Comparison of ENCODE assay signal across 10 cellular contexts in genomic region chr3:177596822-177597271, GRCh38.
DNase-seq lines count a peak whose midpoint lies in the region; ATAC-seq and TF ChIP-seq lines count a peak whose summit lies in the region.
"Had no signal": no experiment of that assay in that cellular context is flagged by ENCODE, and none has a peak within 500 bp of the region (broad histone marks: within the 10 kb centered on the region; RNA-seq: fewer than 3 reads in every experiment).

No MANE protein-coding gene starts in this region.

- H3K27ac ChIP-seq in angular gyrus (ENCODE audit: low read depth, low read length) (peak overlapping the region; percentile 8), right lobe of liver (peak overlapping the region; percentile 45 to 47 (median 46)), aorta (ENCODE audit: low read depth in 1 of 2, low read length in 2 of 2) (peak overlapping the region; percentile 13 to 93)

- ATAC-seq in Right ventricle myocardium inferior: peak; percentile 31
- ATAC-seq in right lobe of liver: peak; percentile 34 to 69 (median 63)
- ATAC-seq in aorta (ENCODE audit: low FRiP score): peak; percentile 56
- no peak for ATAC-seq in GM18505 (IDR thresholded peaks at IDR 0.05; ENCODE audit: unreplicated experiment)

- H3K9me3 ChIP-seq in right lobe of liver (no peaks in the 10 kb centered on the region), aorta (ENCODE audit: control insufficient read depth, low read length) (no peaks in the 10 kb centered on the region)

- 29% methylated on average over 1 of the region's 1 CpG for WGBS in right lobe of liver (ENCODE audit: insufficient coverage, low coverage, low lambda C conversion rate, missing lambda C conversion rate)
- 0 to 8% methylated on average over 1 of the region's 1 CpG for WGBS in aorta, 2 donors

- DNase-seq in Right ventricle myocardium inferior (ENCODE audit: missing footprints): no peak
- no peak for DNase-seq in cardiac septum (ENCODE audit: low spot score)
- DNase-seq in right lobe of liver: peak in 1 of 3 donors; percentile 53
- DNase-seq in aorta: no peak
- no peak for DNase-seq in NCI-H2171 treated with DMSO at 0.1 percent for 48 hours (lab: John Stamatoyannopoulos, UW)
- DNase-seq in activated T-cell treated with anti-CD3 and anti-CD28 coated beads, Interleukin-2, amount 50 U/mL, for 1 hour: no peak
- DNase-seq: GDM1, T1000 had no signal

- H3K27me3 ChIP-seq in right lobe of liver (no peaks in the 10 kb centered on the region), aorta (ENCODE audit: control insufficient read depth in 1 of 2, insufficient read depth in 2 of 2, low read length in 1 of 2) (no peaks in the 10 kb centered on the region)

- no peaks in the 10 kb centered on the region for H3K36me3 ChIP-seq in right lobe of liver
- H3K36me3 ChIP-seq in aorta (ENCODE audit: control insufficient read depth in 1 of 2, insufficient read depth in 2 of 2, low read length in 1 of 2): no peaks in the 10 kb centered on the region

- intact Hi-C loops in Right ventricle myocardium inferior (cut with DNase I): no loop called here
- intact Hi-C loops in cardiac septum (cut with DNase I): loop anchor here (5.0 kb wide), 2 partner anchors 235 to 730 kb away; no protein-coding TSS in a partner anchor
- intact Hi-C loops in right lobe of liver (cut with DNase I): no loop called here
- intact Hi-C loops in aorta (cut with DNase I): loop anchor here in 1 of 2 donors (10.0 kb wide), 1 partner anchor 112 kb away; no protein-coding TSS in a partner anchor

- H3K4me1 ChIP-seq in right lobe of liver (peaks cover 0 to 27% (median 15%) of the 10 kb centered on the region in 4 donors), aorta (ENCODE audit: control insufficient read depth in 1 of 2, insufficient read depth in 2 of 2, low read length in 2 of 2) (peaks cover 0 to 19% of the 10 kb centered on the region in 2 donors)

- TF ChIP-seq POLR2A in right lobe of liver (IDR thresholded peaks at IDR 0.05) (no peak), GM18505 (IDR thresholded peaks at IDR 0.05; ENCODE audit: borderline replicate concordance, extremely low read depth, insufficient read depth, insufficient read length) (no peak)

- no peak for TF ChIP-seq CTCF in right lobe of liver (IDR thresholded peaks at IDR 0.05)

- H3K4me3 ChIP-seq in right lobe of liver (no peak overlapping the region), aorta (ENCODE audit: low read length in 2 of 2) (no peak overlapping the region)
